In genomic region chr2:25483584-25484266, GRCh38 we compare ENCODE assay signal across 9 cellular contexts.
DNase-seq lines count a peak whose midpoint lies in the region; ATAC-seq and TF ChIP-seq lines count a peak whose summit lies in the region.
"Had no signal": no experiment of that assay in that cellular context is flagged by ENCODE, and none has a peak within 500 bp of the region (broad histone marks: within the 10 kb centered on the region; RNA-seq: fewer than 3 reads in every experiment).

No MANE protein-coding gene starts in this region.

- no peak for TF ChIP-seq CTCF in NB4 (IDR thresholded peaks at IDR 0.05; ENCODE audit: low read depth, low read length)
- TF ChIP-seq CTCF in mucosa of descending colon (IDR thresholded peaks at IDR 0.05) = no peak

- no peaks in the 10 kb centered on the region for H3K4me1 Mint-ChIP-seq in natural killer cell treated with Interleukin-12 subunit alpha and Interleukin-12 subunit beta and Interleukin-15 and Interleukin-18, amount 100 ng/mL, for 72 hours (ENCODE audit: low read depth in 2 of 2)

- no peak overlapping the region for H3K4me3 ChIP-seq in NB4 (ENCODE audit: low read depth, low read length)
- no peak overlapping the region for H3K4me3 ChIP-seq in mucosa of descending colon

- H3K36me3 Mint-ChIP-seq in natural killer cell treated with Interleukin-12 subunit alpha and Interleukin-12 subunit beta and Interleukin-15 and Interleukin-18, amount 100 ng/mL, for 72 hours = no peaks in the 10 kb centered on the region

- H3K4me3 Mint-ChIP-seq in natural killer cell treated with Interleukin-12 subunit alpha and Interleukin-12 subunit beta and Interleukin-15 and Interleukin-18, amount 100 ng/mL, for 72 hours = no peak overlapping the region

- no peaks in the 10 kb centered on the region for H3K9me3 Mint-ChIP-seq in natural killer cell treated with Interleukin-12 subunit alpha and Interleukin-12 subunit beta and Interleukin-15 and Interleukin-18, amount 100 ng/mL, for 72 hours

- H3K27me3 Mint-ChIP-seq in natural killer cell treated with Interleukin-12 subunit alpha and Interleukin-12 subunit beta and Interleukin-15 and Interleukin-18, amount 100 ng/mL, for 72 hours = no peaks in the 10 kb centered on the region

- peak; percentile 87 for DNase-seq in NB4 (ENCODE audit: low read depth)
- DNase-seq in mucosa of descending colon = no peak
- no peak for DNase-seq in NCI-H2171 treated with DMSO at 0.1 percent for 48 hours (lab: John Stamatoyannopoulos, UW)
- DNase-seq in activated CD4-positive, alpha-beta T cell treated with anti-CD3 and anti-CD28 coated beads, Interleukin-2, amount 50 U/mL, for 1 hour = no peak
- no peak for DNase-seq in activated CD4-positive, alpha-beta T cell treated with anti-CD3 and anti-CD28 coated beads, Interleukin-2, amount 50 U/mL, for 4 hours
- DNase-seq in natural killer cell treated with Interleukin-12 subunit alpha and Interleukin-12 subunit beta and Interleukin-15 and Interleukin-18, amount 100 ng/mL, for 72 hours (ENCODE audit: low spot score) = no peak

- intact Hi-C loops in mucosa of descending colon (cut with DNase I, micrococcal nuclease) = no loop called here

- no peaks in the 10 kb centered on the region for H3K4me1 ChIP-seq in mucosa of descending colon (ENCODE audit: low read depth)

- no peak for TF ChIP-seq POLR2A in NB4 (IDR thresholded peaks at IDR 0.05; ENCODE audit: extremely low read depth, insufficient read length)

- no peak overlapping the region for H3K27ac Mint-ChIP-seq in natural killer cell treated with Interleukin-12 subunit alpha and Interleukin-12 subunit beta and Interleukin-15 and Interleukin-18, amount 100 ng/mL, for 72 hours

- ATAC-seq in GM18858 (IDR thresholded peaks at IDR 0.05; ENCODE audit: unreplicated experiment) (peak; percentile 86), HG02759 (IDR thresholded peaks at IDR 0.05; ENCODE audit: unreplicated experiment) (peak; percentile 87), mucosa of descending colon (peak; percentile 31)
- no peak for ATAC-seq in natural killer cell treated with Interleukin-12 subunit alpha and Interleukin-12 subunit beta and Interleukin-15 and Interleukin-18, amount 100 ng/mL, for 72 hours
- ATAC-seq: Panc1 had no signal

- no peaks in the 10 kb centered on the region for H3K9me3 ChIP-seq in mucosa of descending colon

- no peaks in the 10 kb centered on the region for H3K36me3 ChIP-seq in mucosa of descending colon (ENCODE audit: low read depth)

Comparison
In these comparisons a context has a peak if more than half of its experiments do, and no peak if none do; other contexts are left out.
1. ATAC-seq: peak in GM18858 (single experiment), HG02759 (single experiment) and mucosa of descending colon (single experiment); none in natural killer cell treated with Interleukin-12 subunit alpha and Interleukin-12 subunit beta and Interleukin-15 and Interleukin-18, amount 100 ng/mL, for 72 hours (0 of 2).